In the genomic region with DNA sequence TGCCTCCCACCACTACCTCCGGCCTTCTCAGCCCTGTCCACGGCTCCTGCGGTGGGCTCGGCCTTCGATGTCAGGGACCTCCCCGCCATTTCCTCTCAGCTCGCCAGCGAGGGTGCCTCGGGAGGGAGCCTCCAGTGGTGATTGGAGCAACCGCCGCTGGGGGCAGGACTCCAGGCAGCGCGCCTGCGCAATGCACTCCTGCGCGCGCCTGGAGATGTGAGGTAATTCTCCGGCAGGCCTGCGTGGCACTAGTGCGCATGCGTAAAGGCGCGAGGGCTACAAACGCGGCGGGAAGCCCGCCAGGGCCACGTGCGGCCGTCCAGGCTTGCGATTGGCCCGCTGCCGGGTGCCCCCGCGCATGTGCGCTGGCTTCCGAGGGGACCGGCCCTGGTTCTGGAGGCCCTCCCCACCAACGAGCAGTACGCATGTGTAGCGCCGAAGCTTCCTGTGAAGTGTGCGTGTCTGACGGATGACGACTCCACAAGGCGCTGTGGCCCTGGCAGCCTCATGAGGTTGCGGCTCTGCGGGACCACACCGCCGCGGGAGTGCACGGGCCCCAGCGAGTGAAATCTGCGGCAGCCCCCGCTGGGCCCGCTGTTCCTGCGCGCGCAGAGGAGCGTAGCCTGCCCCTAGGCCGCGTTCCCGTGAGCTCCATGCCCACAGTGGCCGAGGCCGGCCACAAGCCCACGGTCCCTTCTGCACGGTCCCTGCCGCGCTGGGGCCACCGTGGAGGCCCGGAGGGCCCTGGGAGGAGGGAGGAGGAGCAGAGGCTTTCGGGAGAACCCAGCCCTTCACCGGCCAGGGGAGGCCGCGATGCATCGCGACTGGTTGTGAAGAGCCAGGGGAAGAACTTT, we compare ENCODE assay signal across 1 cellular context.
TF ChIP-seq lines count a peak whose summit lies in the region.

A gene with protein sequence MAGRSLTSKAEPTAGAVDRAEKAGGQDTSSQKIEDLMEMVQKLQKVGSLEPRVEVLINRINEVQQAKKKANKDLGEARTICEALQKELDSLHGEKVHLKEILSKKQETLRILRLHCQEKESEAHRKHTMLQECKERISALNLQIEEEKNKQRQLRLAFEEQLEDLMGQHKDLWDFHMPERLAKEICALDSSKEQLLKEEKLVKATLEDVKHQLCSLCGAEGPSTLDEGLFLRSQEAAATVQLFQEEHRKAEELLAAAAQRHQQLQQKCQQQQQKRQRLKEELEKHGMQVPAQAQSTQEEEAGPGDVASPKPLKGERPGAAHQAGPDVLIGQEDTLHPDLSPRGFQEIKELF (minus strand): TSS at position 143 of the 854 bp plus-strand sequence. CDS start 54 bp downstream, at position 89.

TF ChIP-seq in WTC11, 78 proteins besides CTCF, POLR2A, EP300 and RAD21:
- TF ChIP-seq EMX1 (CRISPR knock-in tag; IDR thresholded peaks at IDR 0.05) (no peak), SMAD4 (CRISPR knock-in tag; IDR thresholded peaks at IDR 0.05) (no peak), MXD4 (CRISPR knock-in tag; IDR thresholded peaks at IDR 0.05; ENCODE audit: borderline replicate concordance) (no peak), CBFB (CRISPR knock-in tag; IDR thresholded peaks at IDR 0.05; ENCODE audit: low read depth) (no peak), PRRX2 (CRISPR knock-in tag; IDR thresholded peaks at IDR 0.05) (no peak)
- TF ChIP-seq, protein P1, sequence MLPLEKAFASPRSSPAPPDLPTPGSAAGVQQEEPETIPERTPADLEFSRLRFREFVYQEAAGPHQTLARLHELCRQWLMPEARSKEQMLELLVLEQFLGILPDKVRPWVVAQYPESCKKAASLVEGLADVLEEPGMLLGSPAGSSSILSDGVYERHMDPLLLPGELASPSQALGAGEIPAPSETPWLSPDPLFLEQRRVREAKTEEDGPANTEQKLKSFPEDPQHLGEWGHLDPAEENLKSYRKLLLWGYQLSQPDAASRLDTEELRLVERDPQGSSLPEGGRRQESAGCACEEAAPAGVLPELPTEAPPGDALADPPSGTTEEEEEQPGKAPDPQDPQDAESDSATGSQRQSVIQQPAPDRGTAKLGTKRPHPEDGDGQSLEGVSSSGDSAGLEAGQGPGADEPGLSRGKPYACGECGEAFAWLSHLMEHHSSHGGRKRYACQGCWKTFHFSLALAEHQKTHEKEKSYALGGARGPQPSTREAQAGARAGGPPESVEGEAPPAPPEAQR (CRISPR knock-in tag; IDR thresholded peaks at IDR 0.05), result no peak
- TF ChIP-seq, protein P2, sequence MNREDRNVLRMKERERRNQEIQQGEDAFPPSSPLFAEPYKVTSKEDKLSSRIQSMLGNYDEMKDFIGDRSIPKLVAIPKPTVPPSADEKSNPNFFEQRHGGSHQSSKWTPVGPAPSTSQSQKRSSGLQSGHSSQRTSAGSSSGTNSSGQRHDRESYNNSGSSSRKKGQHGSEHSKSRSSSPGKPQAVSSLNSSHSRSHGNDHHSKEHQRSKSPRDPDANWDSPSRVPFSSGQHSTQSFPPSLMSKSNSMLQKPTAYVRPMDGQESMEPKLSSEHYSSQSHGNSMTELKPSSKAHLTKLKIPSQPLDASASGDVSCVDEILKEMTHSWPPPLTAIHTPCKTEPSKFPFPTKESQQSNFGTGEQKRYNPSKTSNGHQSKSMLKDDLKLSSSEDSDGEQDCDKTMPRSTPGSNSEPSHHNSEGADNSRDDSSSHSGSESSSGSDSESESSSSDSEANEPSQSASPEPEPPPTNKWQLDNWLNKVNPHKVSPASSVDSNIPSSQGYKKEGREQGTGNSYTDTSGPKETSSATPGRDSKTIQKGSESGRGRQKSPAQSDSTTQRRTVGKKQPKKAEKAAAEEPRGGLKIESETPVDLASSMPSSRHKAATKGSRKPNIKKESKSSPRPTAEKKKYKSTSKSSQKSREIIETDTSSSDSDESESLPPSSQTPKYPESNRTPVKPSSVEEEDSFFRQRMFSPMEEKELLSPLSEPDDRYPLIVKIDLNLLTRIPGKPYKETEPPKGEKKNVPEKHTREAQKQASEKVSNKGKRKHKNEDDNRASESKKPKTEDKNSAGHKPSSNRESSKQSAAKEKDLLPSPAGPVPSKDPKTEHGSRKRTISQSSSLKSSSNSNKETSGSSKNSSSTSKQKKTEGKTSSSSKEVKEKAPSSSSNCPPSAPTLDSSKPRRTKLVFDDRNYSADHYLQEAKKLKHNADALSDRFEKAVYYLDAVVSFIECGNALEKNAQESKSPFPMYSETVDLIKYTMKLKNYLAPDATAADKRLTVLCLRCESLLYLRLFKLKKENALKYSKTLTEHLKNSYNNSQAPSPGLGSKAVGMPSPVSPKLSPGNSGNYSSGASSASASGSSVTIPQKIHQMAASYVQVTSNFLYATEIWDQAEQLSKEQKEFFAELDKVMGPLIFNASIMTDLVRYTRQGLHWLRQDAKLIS (CRISPR knock-in tag; IDR thresholded peaks at IDR 0.05; ENCODE audit: borderline replicate concordance), result no peak
- TF ChIP-seq, protein P3, sequence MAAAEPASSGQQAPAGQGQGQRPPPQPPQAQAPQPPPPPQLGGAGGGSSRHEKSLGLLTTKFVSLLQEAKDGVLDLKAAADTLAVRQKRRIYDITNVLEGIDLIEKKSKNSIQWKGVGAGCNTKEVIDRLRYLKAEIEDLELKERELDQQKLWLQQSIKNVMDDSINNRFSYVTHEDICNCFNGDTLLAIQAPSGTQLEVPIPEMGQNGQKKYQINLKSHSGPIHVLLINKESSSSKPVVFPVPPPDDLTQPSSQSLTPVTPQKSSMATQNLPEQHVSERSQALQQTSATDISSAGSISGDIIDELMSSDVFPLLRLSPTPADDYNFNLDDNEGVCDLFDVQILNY (CRISPR knock-in tag; IDR thresholded peaks at IDR 0.05), result no peak
- TF ChIP-seq, protein P4, sequence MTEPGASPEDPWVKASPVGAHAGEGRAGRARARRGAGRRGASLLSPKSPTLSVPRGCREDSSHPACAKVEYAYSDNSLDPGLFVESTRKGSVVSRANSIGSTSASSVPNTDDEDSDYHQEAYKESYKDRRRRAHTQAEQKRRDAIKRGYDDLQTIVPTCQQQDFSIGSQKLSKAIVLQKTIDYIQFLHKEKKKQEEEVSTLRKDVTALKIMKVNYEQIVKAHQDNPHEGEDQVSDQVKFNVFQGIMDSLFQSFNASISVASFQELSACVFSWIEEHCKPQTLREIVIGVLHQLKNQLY (CRISPR knock-in tag; IDR thresholded peaks at IDR 0.05), result no peak
- TF ChIP-seq, protein P5, sequence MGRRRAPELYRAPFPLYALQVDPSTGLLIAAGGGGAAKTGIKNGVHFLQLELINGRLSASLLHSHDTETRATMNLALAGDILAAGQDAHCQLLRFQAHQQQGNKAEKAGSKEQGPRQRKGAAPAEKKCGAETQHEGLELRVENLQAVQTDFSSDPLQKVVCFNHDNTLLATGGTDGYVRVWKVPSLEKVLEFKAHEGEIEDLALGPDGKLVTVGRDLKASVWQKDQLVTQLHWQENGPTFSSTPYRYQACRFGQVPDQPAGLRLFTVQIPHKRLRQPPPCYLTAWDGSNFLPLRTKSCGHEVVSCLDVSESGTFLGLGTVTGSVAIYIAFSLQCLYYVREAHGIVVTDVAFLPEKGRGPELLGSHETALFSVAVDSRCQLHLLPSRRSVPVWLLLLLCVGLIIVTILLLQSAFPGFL (CRISPR knock-in tag; IDR thresholded peaks at IDR 0.05; ENCODE audit: borderline replicate concordance), result no peak
- TF ChIP-seq, protein P6, sequence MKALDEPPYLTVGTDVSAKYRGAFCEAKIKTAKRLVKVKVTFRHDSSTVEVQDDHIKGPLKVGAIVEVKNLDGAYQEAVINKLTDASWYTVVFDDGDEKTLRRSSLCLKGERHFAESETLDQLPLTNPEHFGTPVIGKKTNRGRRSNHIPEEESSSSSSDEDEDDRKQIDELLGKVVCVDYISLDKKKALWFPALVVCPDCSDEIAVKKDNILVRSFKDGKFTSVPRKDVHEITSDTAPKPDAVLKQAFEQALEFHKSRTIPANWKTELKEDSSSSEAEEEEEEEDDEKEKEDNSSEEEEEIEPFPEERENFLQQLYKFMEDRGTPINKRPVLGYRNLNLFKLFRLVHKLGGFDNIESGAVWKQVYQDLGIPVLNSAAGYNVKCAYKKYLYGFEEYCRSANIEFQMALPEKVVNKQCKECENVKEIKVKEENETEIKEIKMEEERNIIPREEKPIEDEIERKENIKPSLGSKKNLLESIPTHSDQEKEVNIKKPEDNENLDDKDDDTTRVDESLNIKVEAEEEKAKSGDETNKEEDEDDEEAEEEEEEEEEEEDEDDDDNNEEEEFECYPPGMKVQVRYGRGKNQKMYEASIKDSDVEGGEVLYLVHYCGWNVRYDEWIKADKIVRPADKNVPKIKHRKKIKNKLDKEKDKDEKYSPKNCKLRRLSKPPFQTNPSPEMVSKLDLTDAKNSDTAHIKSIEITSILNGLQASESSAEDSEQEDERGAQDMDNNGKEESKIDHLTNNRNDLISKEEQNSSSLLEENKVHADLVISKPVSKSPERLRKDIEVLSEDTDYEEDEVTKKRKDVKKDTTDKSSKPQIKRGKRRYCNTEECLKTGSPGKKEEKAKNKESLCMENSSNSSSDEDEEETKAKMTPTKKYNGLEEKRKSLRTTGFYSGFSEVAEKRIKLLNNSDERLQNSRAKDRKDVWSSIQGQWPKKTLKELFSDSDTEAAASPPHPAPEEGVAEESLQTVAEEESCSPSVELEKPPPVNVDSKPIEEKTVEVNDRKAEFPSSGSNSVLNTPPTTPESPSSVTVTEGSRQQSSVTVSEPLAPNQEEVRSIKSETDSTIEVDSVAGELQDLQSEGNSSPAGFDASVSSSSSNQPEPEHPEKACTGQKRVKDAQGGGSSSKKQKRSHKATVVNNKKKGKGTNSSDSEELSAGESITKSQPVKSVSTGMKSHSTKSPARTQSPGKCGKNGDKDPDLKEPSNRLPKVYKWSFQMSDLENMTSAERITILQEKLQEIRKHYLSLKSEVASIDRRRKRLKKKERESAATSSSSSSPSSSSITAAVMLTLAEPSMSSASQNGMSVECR (CRISPR knock-in tag; IDR thresholded peaks at IDR 0.05; ENCODE audit: borderline replicate concordance), result no peak
- TF ChIP-seq, protein P7, sequence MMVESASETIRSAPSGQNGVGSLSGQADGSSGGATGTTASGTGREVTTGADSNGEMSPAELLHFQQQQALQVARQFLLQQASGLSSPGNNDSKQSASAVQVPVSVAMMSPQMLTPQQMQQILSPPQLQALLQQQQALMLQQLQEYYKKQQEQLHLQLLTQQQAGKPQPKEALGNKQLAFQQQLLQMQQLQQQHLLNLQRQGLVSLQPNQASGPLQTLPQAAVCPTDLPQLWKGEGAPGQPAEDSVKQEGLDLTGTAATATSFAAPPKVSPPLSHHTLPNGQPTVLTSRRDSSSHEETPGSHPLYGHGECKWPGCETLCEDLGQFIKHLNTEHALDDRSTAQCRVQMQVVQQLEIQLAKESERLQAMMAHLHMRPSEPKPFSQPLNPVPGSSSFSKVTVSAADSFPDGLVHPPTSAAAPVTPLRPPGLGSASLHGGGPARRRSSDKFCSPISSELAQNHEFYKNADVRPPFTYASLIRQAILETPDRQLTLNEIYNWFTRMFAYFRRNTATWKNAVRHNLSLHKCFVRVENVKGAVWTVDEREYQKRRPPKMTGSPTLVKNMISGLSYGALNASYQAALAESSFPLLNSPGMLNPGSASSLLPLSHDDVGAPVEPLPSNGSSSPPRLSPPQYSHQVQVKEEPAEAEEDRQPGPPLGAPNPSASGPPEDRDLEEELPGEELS (CRISPR knock-in tag; IDR thresholded peaks at IDR 0.05), result no peak
TF ChIP-seq in WTC11: peak in this region for 0.
